2 cellular contexts compared by ENCODE assay signal in the genomic region with DNA sequence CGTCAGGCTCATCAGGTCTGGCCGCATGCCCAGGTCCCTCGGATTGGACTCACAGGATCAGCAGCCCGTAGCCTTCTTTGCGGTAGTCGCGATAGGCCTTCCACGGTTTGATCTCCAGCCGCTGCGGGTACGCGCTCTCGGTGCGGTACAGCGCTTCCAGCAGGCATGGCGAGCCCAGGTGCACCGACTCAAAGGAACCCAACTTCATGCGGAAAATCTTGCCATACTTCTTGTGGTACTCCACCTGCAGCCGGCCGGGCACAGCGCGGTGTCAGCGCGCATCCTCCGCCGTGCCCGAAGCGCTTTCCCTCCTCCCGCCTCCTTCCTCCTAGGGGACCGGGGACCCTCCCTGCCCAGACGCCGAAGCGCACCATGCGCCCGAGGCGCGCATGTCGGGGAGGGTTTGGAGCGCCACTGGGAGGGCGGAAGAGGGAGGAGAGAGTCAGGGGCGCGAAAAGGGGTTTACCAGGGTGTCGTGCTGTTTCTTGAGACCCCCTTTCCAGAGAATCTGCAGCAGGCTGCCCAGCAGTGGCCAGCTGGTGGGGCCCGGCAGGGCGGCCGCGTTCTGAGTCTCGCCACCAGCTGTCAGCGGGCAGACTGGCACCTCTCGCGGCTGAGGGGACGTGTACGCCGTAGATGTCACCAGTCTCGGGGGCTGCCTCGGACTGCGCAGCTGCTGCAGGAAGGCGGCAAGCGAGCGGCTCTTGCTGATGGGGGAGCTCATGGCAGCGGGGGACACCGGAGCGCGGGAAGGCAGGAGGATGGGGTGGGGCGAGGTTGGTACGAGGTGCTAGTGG.
TF ChIP-seq lines count a peak whose summit lies in the region.

No MANE protein-coding gene starts in this region.

TF ChIP-seq in HepG2, 621 proteins besides CTCF, POLR2A, EP300 and RAD21 (continues in another document):
- TF ChIP-seq, protein P1, sequence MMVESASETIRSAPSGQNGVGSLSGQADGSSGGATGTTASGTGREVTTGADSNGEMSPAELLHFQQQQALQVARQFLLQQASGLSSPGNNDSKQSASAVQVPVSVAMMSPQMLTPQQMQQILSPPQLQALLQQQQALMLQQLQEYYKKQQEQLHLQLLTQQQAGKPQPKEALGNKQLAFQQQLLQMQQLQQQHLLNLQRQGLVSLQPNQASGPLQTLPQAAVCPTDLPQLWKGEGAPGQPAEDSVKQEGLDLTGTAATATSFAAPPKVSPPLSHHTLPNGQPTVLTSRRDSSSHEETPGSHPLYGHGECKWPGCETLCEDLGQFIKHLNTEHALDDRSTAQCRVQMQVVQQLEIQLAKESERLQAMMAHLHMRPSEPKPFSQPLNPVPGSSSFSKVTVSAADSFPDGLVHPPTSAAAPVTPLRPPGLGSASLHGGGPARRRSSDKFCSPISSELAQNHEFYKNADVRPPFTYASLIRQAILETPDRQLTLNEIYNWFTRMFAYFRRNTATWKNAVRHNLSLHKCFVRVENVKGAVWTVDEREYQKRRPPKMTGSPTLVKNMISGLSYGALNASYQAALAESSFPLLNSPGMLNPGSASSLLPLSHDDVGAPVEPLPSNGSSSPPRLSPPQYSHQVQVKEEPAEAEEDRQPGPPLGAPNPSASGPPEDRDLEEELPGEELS (CRISPR knock-in tag; IDR thresholded peaks at IDR 0.05) = no peak
- TF ChIP-seq MAZ (IDR thresholded peaks at IDR 0.05; ENCODE audit: borderline replicate concordance, low read depth, low read length) (no peak), MAZ (CRISPR knock-in tag; IDR thresholded peaks at IDR 0.05; ENCODE audit: low read depth) (no peak; the same call in 1 of the 2 replicates), TSC22D2 (CRISPR knock-in tag; IDR thresholded peaks at IDR 0.05; ENCODE audit: borderline replicate concordance) (no peak), HNRNPL (IDR thresholded peaks at IDR 0.05; ENCODE audit: low read depth, low read length) (0 out of 2 replicates have a peak, but pooled peaks have one; percentile 61), KDM4B (CRISPR knock-in tag; IDR thresholded peaks at IDR 0.05) (no peak), RNF2 (conservative IDR thresholded peaks at IDR 0.05; ENCODE audit: low read depth) (no peak), NFKBIZ (CRISPR knock-in tag; IDR thresholded peaks at IDR 0.05) (no peak), ZNF17 (CRISPR knock-in tag; IDR thresholded peaks at IDR 0.05) (no peak), ZNF451 (CRISPR knock-in tag; IDR thresholded peaks at IDR 0.05) (no peak), SOX6 (IDR thresholded peaks at IDR 0.05) (no peak), SOX6 (CRISPR knock-in tag; IDR thresholded peaks at IDR 0.05) (peak; percentile 5), FOXK2 (IDR thresholded peaks at IDR 0.05) (no peak), ZNF562 (CRISPR knock-in tag; IDR thresholded peaks at IDR 0.05; ENCODE audit: borderline replicate concordance) (no peak), ZNF792 (CRISPR knock-in tag; IDR thresholded peaks at IDR 0.05) (0 out of 2 replicates have a peak, but pooled peaks have one; percentile 40), ZFX (CRISPR knock-in tag; IDR thresholded peaks at IDR 0.05; ENCODE audit: low read depth) (no peak), ZNF761 (CRISPR knock-in tag; conservative IDR thresholded peaks at IDR 0.05) (no peak), DNMT1 (CRISPR knock-in tag; IDR thresholded peaks at IDR 0.05) (no peak), RARA (CRISPR knock-in tag; IDR thresholded peaks at IDR 0.05) (no peak), ZSCAN31 (CRISPR knock-in tag; IDR thresholded peaks at IDR 0.05; ENCODE audit: low read depth) (0 out of 2 replicates have a peak, but pooled peaks have one; percentile 25)
- TF ChIP-seq, protein P2, sequence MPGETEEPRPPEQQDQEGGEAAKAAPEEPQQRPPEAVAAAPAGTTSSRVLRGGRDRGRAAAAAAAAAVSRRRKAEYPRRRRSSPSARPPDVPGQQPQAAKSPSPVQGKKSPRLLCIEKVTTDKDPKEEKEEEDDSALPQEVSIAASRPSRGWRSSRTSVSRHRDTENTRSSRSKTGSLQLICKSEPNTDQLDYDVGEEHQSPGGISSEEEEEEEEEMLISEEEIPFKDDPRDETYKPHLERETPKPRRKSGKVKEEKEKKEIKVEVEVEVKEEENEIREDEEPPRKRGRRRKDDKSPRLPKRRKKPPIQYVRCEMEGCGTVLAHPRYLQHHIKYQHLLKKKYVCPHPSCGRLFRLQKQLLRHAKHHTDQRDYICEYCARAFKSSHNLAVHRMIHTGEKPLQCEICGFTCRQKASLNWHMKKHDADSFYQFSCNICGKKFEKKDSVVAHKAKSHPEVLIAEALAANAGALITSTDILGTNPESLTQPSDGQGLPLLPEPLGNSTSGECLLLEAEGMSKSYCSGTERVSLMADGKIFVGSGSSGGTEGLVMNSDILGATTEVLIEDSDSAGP (CRISPR knock-in tag; IDR thresholded peaks at IDR 0.05; ENCODE audit: borderline replicate concordance) = 0 out of 2 replicates have a peak, but pooled peaks have one; percentile 10
- TF ChIP-seq, protein P3, sequence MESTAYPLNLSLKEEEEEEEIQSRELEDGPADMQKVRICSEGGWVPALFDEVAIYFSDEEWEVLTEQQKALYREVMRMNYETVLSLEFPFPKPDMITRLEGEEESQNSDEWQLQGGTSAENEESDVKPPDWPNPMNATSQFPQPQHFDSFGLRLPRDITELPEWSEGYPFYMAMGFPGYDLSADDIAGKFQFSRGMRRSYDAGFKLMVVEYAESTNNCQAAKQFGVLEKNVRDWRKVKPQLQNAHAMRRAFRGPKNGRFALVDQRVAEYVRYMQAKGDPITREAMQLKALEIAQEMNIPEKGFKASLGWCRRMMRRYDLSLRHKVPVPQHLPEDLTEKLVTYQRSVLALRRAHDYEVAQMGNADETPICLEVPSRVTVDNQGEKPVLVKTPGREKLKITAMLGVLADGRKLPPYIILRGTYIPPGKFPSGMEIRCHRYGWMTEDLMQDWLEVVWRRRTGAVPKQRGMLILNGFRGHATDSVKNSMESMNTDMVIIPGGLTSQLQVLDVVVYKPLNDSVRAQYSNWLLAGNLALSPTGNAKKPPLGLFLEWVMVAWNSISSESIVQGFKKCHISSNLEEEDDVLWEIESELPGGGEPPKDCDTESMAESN (CRISPR knock-in tag; conservative IDR thresholded peaks at IDR 0.05) = 0 out of 2 replicates have a peak, but pooled peaks have one; percentile 25
- TF ChIP-seq, protein P4, sequence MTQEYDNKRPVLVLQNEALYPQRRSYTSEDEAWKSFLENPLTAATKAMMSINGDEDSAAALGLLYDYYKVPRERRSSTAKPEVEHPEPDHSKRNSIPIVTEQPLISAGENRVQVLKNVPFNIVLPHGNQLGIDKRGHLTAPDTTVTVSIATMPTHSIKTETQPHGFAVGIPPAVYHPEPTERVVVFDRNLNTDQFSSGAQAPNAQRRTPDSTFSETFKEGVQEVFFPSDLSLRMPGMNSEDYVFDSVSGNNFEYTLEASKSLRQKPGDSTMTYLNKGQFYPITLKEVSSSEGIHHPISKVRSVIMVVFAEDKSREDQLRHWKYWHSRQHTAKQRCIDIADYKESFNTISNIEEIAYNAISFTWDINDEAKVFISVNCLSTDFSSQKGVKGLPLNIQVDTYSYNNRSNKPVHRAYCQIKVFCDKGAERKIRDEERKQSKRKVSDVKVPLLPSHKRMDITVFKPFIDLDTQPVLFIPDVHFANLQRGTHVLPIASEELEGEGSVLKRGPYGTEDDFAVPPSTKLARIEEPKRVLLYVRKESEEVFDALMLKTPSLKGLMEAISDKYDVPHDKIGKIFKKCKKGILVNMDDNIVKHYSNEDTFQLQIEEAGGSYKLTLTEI (CRISPR knock-in tag; conservative IDR thresholded peaks at IDR 0.05) = no peak

TF ChIP-seq in GM12891, 5 proteins besides CTCF, POLR2A, EP300 and RAD21:
- no peak for TF ChIP-seq PAX5 (IDR thresholded peaks at IDR 0.05; ENCODE audit: insufficient read depth, low read length, severe bottlenecking)
